In the genomic region with DNA sequence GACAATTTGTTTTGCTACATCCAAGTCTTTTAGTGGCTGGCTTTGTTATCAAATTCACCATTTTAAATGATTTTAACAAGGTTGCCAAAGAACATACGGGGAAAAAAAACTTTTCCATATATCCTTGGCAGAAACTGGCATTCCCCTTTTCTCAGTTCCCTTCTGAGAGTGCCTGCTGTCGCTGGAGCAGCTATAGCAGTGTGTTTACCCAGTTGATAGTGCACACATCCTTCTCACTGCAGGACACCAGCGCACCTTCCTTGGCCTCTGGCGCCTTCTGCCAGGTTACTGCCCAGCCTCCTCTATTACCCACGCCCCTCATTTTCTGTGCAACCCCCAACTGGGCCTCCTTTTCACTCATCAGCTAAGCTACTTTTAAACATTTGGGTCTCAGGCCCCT, we compare ENCODE assay signal across 22 cellular contexts.
"Had no signal": no experiment of that assay in that cellular context is flagged by ENCODE, and none has a peak within 500 bp of the region (broad histone marks: within the 10 kb centered on the region; RNA-seq: fewer than 3 reads in every experiment).

No MANE protein-coding gene starts in this region.

- H3K4me1 ChIP-seq: colonic mucosa had no signal

- H3K27ac Mint-ChIP-seq: activated CD4-positive, alpha-beta memory T cell treated with anti-CD3 and anti-CD28 coated beads for 36 hours; activated CD8-positive, alpha-beta memory T cell treated with anti-CD3 and anti-CD28 coated beads, Interleukin-2, amount 10 ng/mL, durations not matched to agents 7 days and 5 days had no signal

- DNase-seq: activated CD4-positive, alpha-beta memory T cell treated with anti-CD3 and anti-CD28 coated beads for 36 hours; activated CD4-positive, alpha-beta T cell treated with anti-CD3 and anti-CD28 coated beads for 36 hours; activated CD8-positive, alpha-beta memory T cell treated with anti-CD3 and anti-CD28 coated beads, Interleukin-2, amount 10 ng/mL, durations not matched to agents 7 days and 5 days; activated effector memory CD4-positive, alpha-beta T cell treated with anti-CD3 and anti-CD28 coated beads, Interleukin-2, amount 50 U/mL, for 16 hours; activated T-cell treated with anti-CD3 and anti-CD28 coated beads, Interleukin-2, amount 50 U/mL, for 1 hour; adrenal gland; colonic mucosa; effector CD4-positive, alpha-beta T cell; foreskin fibroblast; hypothalamus; kidney; left ventricle myocardium inferior; mesenchymal stem cell; natural killer cell; nucleus accumbens; posterior cingulate gyrus; retina; T-helper 9 cell; trophoblast cell had no signal

- H3K36me3 ChIP-seq: adrenal gland, colonic mucosa had no signal

- H3K36me3 Mint-ChIP-seq: activated CD4-positive, alpha-beta memory T cell treated with anti-CD3 and anti-CD28 coated beads for 36 hours; activated naive CD4-positive, alpha-beta T cell treated with anti-CD3 and anti-CD28 coated beads, Interleukin-2, amount 50 U/mL, for 24 hours; natural killer cell; stimulated activated effector memory CD8-positive, alpha-beta T cell treated with anti-CD3 and anti-CD28 coated beads, Interleukin-12 subunit alpha, Interleukin-12 subunit beta, amount 100 ng/mL, for 72 hours had no signal

- H3K9me3 ChIP-seq: adrenal gland, colonic mucosa, left ventricle myocardium inferior, suprapubic skin had no signal

- H3K27me3 ChIP-seq: adrenal gland, colonic mucosa, suprapubic skin had no signal

- ATAC-seq: activated CD4-positive, alpha-beta T cell treated with anti-CD3 and anti-CD28 coated beads for 36 hours; activated CD8-positive, alpha-beta memory T cell treated with anti-CD3 and anti-CD28 coated beads, Interleukin-2, amount 10 ng/mL, durations not matched to agents 7 days and 5 days; natural killer cell; stimulated activated effector memory CD8-positive, alpha-beta T cell treated with anti-CD3 and anti-CD28 coated beads, Interleukin-12 subunit alpha, Interleukin-12 subunit beta, amount 100 ng/mL, for 72 hours had no signal

- H3K27me3 Mint-ChIP-seq: activated CD4-positive, alpha-beta memory T cell treated with anti-CD3 and anti-CD28 coated beads for 36 hours; activated CD4-positive, alpha-beta T cell treated with anti-CD3 and anti-CD28 coated beads for 36 hours; activated CD8-positive, alpha-beta memory T cell treated with anti-CD3 and anti-CD28 coated beads, Interleukin-2, amount 10 ng/mL, durations not matched to agents 7 days and 5 days; activated naive CD4-positive, alpha-beta T cell treated with anti-CD3 and anti-CD28 coated beads, Interleukin-2, amount 50 U/mL, for 24 hours had no signal

- H3K9me3 Mint-ChIP-seq: activated CD4-positive, alpha-beta memory T cell treated with anti-CD3 and anti-CD28 coated beads for 36 hours; activated naive CD4-positive, alpha-beta T cell treated with anti-CD3 and anti-CD28 coated beads, Interleukin-2, amount 50 U/mL, for 24 hours; natural killer cell; stimulated activated effector memory CD8-positive, alpha-beta T cell treated with anti-CD3 and anti-CD28 coated beads, Interleukin-12 subunit alpha, Interleukin-12 subunit beta, amount 100 ng/mL, for 72 hours had no signal

- H3K4me3 Mint-ChIP-seq: activated CD4-positive, alpha-beta memory T cell treated with anti-CD3 and anti-CD28 coated beads for 36 hours; activated CD4-positive, alpha-beta T cell treated with anti-CD3 and anti-CD28 coated beads for 36 hours; activated CD8-positive, alpha-beta memory T cell treated with anti-CD3 and anti-CD28 coated beads, Interleukin-2, amount 10 ng/mL, durations not matched to agents 7 days and 5 days; activated naive CD4-positive, alpha-beta T cell treated with anti-CD3 and anti-CD28 coated beads, Interleukin-2, amount 50 U/mL, for 24 hours; natural killer cell; stimulated activated effector memory CD8-positive, alpha-beta T cell treated with anti-CD3 and anti-CD28 coated beads, Interleukin-12 subunit alpha, Interleukin-12 subunit beta, amount 100 ng/mL, for 72 hours had no signal

- H3K4me3 ChIP-seq: adrenal gland, colonic mucosa, left ventricle myocardium inferior, suprapubic skin had no signal

- H3K27ac ChIP-seq: adrenal gland, colonic mucosa, left ventricle myocardium inferior, suprapubic skin had no signal
